In genomic region chr3:48439820-48440589, GRCh38 we compare ENCODE assay signal across 8 cellular contexts. TPM values are rescaled to one million over a fixed set of nuclear protein-coding genes. Genes with fewer than 3 reads are reported as not detected.
DNase-seq lines count a peak whose midpoint lies in the region; ATAC-seq and TF ChIP-seq lines count a peak whose summit lies in the region.

CCDC51 (minus strand) TSS chr3:48440119; CDS start chr3:48435128, 4,991 bp downstream.
TMA7 (plus strand) TSS chr3:48440257; CDS start chr3:48440297, 40 bp downstream.

- H3K27ac Mint-ChIP-seq in CD14-positive monocyte = peak within 1 kb of the TSS; percentile 93 to 99 (median 98)
- peak within 1 kb of the TSS; percentile 86 for H3K27ac Mint-ChIP-seq in dendritic cell treated with granulocyte-macrophage colony-stimulating factor and Interleukin-4, amounts not matched to agents 40 ng/mL and 50 ng/mL, for 4 days

- peaks cover 0 to 3% (median 0%) of the 10 kb centered on the region in 3 donors for H3K27me3 Mint-ChIP-seq in CD14-positive monocyte (ENCODE audit: low read depth in 3 of 3)
- no peaks in the 10 kb centered on the region for H3K27me3 Mint-ChIP-seq in dendritic cell treated with granulocyte-macrophage colony-stimulating factor and Interleukin-4, amounts not matched to agents 40 ng/mL and 50 ng/mL, for 4 days

- H3K4me3 Mint-ChIP-seq in CD14-positive monocyte = peak within 1 kb of the TSS; percentile 98 to 99
- peak within 1 kb of the TSS; percentile 87 for H3K4me3 Mint-ChIP-seq in dendritic cell treated with granulocyte-macrophage colony-stimulating factor and Interleukin-4, amounts not matched to agents 40 ng/mL and 50 ng/mL, for 4 days

- DNase-seq in CD14-positive monocyte (ENCODE audit: low spot score) (peak; percentile 99), NCI-H774 (lab: John Stamatoyannopoulos, UW) (peak; percentile 91), left lobe of liver (ENCODE audit: low spot score) (peak; percentile 98)
- peak; percentile 98 for DNase-seq in activated CD4-positive, alpha-beta T cell treated with anti-CD3 and anti-CD28 coated beads, Interleukin-2, amount 50 U/mL, for 4 hours
- DNase-seq in stimulated activated CD4-positive, alpha-beta T cell treated with anti-CD3 and anti-CD28 coated beads, Interleukin-2, amount 100 ng/mL, for 4 hours (ENCODE audit: low read depth) = peak; percentile 97

- intact Hi-C loops in CD14-positive monocyte (cut with micrococcal nuclease) = loop anchor here (5.0 to 10.0 kb wide), 5 partner anchors 38 to 1155 kb away; partner anchors contain the start of genes CDC25A (in 1 of the 2), KIF9 (in 1 of the 2), KLHL18 (in 1 of the 2) and SMARCC1 (in 1 of the 2)
- intact Hi-C loops in dendritic cell treated with granulocyte-macrophage colony-stimulating factor and Interleukin-4, amounts not matched to agents 40 ng/mL and 50 ng/mL, for 4 days (cut with micrococcal nuclease) = no loop called here

- no peaks in the 10 kb centered on the region for H3K9me3 Mint-ChIP-seq in CD14-positive monocyte
- H3K9me3 Mint-ChIP-seq in dendritic cell treated with granulocyte-macrophage colony-stimulating factor and Interleukin-4, amounts not matched to agents 40 ng/mL and 50 ng/mL, for 4 days = no peaks in the 10 kb centered on the region

- H3K4me1 Mint-ChIP-seq in CD14-positive monocyte = peaks cover 33% of the 10 kb centered on the region
- peaks cover 10% of the 10 kb centered on the region for H3K4me1 Mint-ChIP-seq in dendritic cell treated with granulocyte-macrophage colony-stimulating factor and Interleukin-4, amounts not matched to agents 40 ng/mL and 50 ng/mL, for 4 days (ENCODE audit: low read depth)

- H3K36me3 Mint-ChIP-seq in CD14-positive monocyte = peaks cover 12 to 34% of the 10 kb centered on the region in 2 donors
- peaks cover 51% of the 10 kb centered on the region for H3K36me3 Mint-ChIP-seq in dendritic cell treated with granulocyte-macrophage colony-stimulating factor and Interleukin-4, amounts not matched to agents 40 ng/mL and 50 ng/mL, for 4 days (ENCODE audit: low read depth)

- ATAC-seq in GM19395 (IDR thresholded peaks at IDR 0.05; ENCODE audit: unreplicated experiment) (peak; percentile 92), HG03565 (IDR thresholded peaks at IDR 0.05; ENCODE audit: unreplicated experiment) (peak; percentile 94), left lobe of liver (peak; percentile 94)

- TF ChIP-seq CTCF in CD14-positive monocyte (IDR thresholded peaks at IDR 0.05) = no peak

RNA-seq across cellular contexts. Expression of gene CCDC51, which starts in this region (rescaled TPM):
- polyA plus RNA-seq in CD14-positive monocyte = 1 to 10 TPM; 5.4 to 5.9 TPM
- total RNA-seq in left lobe of liver = 9.2 TPM

RNA-seq across cellular contexts. Expression of gene TMA7, which starts in this region (rescaled TPM):
- polyA plus RNA-seq in CD14-positive monocyte = 100 to 1,000 TPM; 478 to 559 TPM
- total RNA-seq in left lobe of liver = 69.3 TPM

Comparison
In these comparisons a context has a peak if more than half of its experiments do, and no peak if none do; other contexts are left out.
1. Peak in every context shown above with its lines: DNase-seq and ATAC-seq.